In genomic region chr12:89797436-89797835, GRCh38 we compare ENCODE assay signal across 22 cellular contexts.
"Had no signal": no experiment of that assay in that cellular context is flagged by ENCODE, and none has a peak within 500 bp of the region (broad histone marks: within the 10 kb centered on the region; RNA-seq: fewer than 3 reads in every experiment).

No MANE protein-coding gene starts in this region.

- H3K27ac Mint-ChIP-seq: effector memory CD8-positive, alpha-beta T cell; mesothelial cell of epicardium; natural killer cell treated with Interleukin-12 subunit alpha and Interleukin-12 subunit beta and Interleukin-15 and Interleukin-18, amount 100 ng/mL, for 72 hours; stimulated activated effector memory CD8-positive, alpha-beta T cell treated with anti-CD3 and anti-CD28 coated beads, Interleukin-12 subunit alpha, Interleukin-12 subunit beta, amount 100 ng/mL, for 72 hours had no signal

- DNase-seq: cortex of kidney; effector memory CD8-positive, alpha-beta T cell; foreskin fibroblast; heart left ventricle; kidney; mesenchymal stem cell; mucosa of descending colon; naive B cell; sigmoid colon; stimulated activated CD4-positive, alpha-beta T cell treated with anti-CD3 and anti-CD28 coated beads, Interleukin-2, amount 100 ng/mL, for 24 hours; stimulated activated CD4-positive, alpha-beta T cell treated with anti-CD3 and anti-CD28 coated beads, Interleukin-4, amount 100 ng/mL, for 24 hours; stimulated activated naive CD8-positive, alpha-beta T cell treated with anti-CD3 and anti-CD28 coated beads, Interleukin-15, Interleukin-2, amounts not matched to agents 100 U/mL and 50 U/mL, for 24 hours; substantia nigra; testis; tibial artery; upper lobe of left lung had no signal

- H3K4me3 Mint-ChIP-seq: effector memory CD8-positive, alpha-beta T cell; mesothelial cell of epicardium; naive B cell; natural killer cell treated with Interleukin-12 subunit alpha and Interleukin-12 subunit beta and Interleukin-15 and Interleukin-18, amount 100 ng/mL, for 72 hours; neural crest cell; stimulated activated effector memory CD8-positive, alpha-beta T cell treated with anti-CD3 and anti-CD28 coated beads, Interleukin-12 subunit alpha, Interleukin-12 subunit beta, amount 100 ng/mL, for 72 hours had no signal

- H3K4me1 Mint-ChIP-seq: neural crest cell; stimulated activated effector memory CD8-positive, alpha-beta T cell treated with anti-CD3 and anti-CD28 coated beads, Interleukin-12 subunit alpha, Interleukin-12 subunit beta, amount 100 ng/mL, for 72 hours had no signal

- ATAC-seq: effector memory CD8-positive, alpha-beta T cell; gastroesophageal sphincter; heart left ventricle; left lobe of liver; mucosa of descending colon; natural killer cell treated with Interleukin-12 subunit alpha and Interleukin-12 subunit beta and Interleukin-15 and Interleukin-18, amount 100 ng/mL, for 72 hours; stimulated activated effector memory CD8-positive, alpha-beta T cell treated with anti-CD3 and anti-CD28 coated beads, Interleukin-12 subunit alpha, Interleukin-12 subunit beta, amount 100 ng/mL, for 72 hours; stimulated activated naive CD8-positive, alpha-beta T cell treated with anti-CD3 and anti-CD28 coated beads, Interleukin-15, Interleukin-2, amounts not matched to agents 100 U/mL and 50 U/mL, for 24 hours had no signal

- H3K36me3 Mint-ChIP-seq: mesothelial cell of epicardium; naive B cell; natural killer cell treated with Interleukin-12 subunit alpha and Interleukin-12 subunit beta and Interleukin-15 and Interleukin-18, amount 100 ng/mL, for 72 hours; stimulated activated effector memory CD8-positive, alpha-beta T cell treated with anti-CD3 and anti-CD28 coated beads, Interleukin-12 subunit alpha, Interleukin-12 subunit beta, amount 100 ng/mL, for 72 hours had no signal

- H3K9me3 Mint-ChIP-seq: effector memory CD8-positive, alpha-beta T cell; mesothelial cell of epicardium; naive B cell; natural killer cell treated with Interleukin-12 subunit alpha and Interleukin-12 subunit beta and Interleukin-15 and Interleukin-18, amount 100 ng/mL, for 72 hours; stimulated activated effector memory CD8-positive, alpha-beta T cell treated with anti-CD3 and anti-CD28 coated beads, Interleukin-12 subunit alpha, Interleukin-12 subunit beta, amount 100 ng/mL, for 72 hours had no signal

- H3K27me3 Mint-ChIP-seq: effector memory CD8-positive, alpha-beta T cell; naive B cell; natural killer cell treated with Interleukin-12 subunit alpha and Interleukin-12 subunit beta and Interleukin-15 and Interleukin-18, amount 100 ng/mL, for 72 hours had no signal
